In the genomic region with DNA sequence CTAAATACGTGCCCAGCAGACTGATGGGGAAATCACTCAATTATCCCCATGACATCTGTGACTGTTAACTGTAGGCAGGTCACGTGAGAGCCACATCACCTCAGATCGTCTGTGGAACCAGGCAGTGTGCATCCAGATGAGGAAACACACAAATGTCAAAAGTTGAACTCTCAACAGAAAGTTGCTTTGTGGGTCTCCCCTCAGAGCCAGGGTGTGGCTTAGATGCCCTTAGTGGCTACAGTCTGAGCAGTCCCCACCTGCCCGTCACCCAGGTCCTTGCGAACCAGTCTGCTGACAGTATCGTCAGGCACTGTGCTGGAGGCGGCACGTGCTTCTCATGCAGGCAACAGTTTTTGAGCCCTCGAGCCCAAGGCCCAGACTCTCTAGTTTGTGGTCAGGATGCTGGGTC, we compare ENCODE assay signal across 18 cellular contexts. TPM values are rescaled to one million over a fixed set of nuclear protein-coding genes. Genes with fewer than 3 reads are reported as not detected.
DNase-seq lines count a peak whose midpoint lies in the region; ATAC-seq and TF ChIP-seq lines count a peak whose summit lies in the region.
"Had no signal": no experiment of that assay in that cellular context is flagged by ENCODE, and none has a peak within 500 bp of the region (broad histone marks: within the 10 kb centered on the region; RNA-seq: fewer than 3 reads in every experiment).

No MANE protein-coding gene starts in this region.

- H3K23ac ChIP-seq in H9 (ENCODE audit: insufficient read length, low read depth, low read length), result no peak overlapping the region

- no peak overlapping the region for H3K18ac ChIP-seq in H9 (ENCODE audit: insufficient read length, low read depth, low read length)

- peak overlapping the region; percentile 94 to 98 (median 96) for H3K27ac Mint-ChIP-seq in CD4-positive, CD25-positive, alpha-beta regulatory T cell
- H3K27ac Mint-ChIP-seq in H9 (peak overlapping the region in 1 of 3 experiments; percentile 15; a peak in 1 of 7 replicates), activated B cell treated with CpG ODN at 0.5 μM for 24 hours (peak overlapping the region; percentile 90), memory B cell (peak overlapping the region; percentile 41), osteocyte (ENCODE audit: unreplicated experiment) (no peak overlapping the region)
- H3K27ac Mint-ChIP-seq: endodermal cell, nephron progenitor cell had no signal

- H3K36me3 Mint-ChIP-seq in CD4-positive, CD25-positive, alpha-beta regulatory T cell, result no peaks in the 10 kb centered on the region
- peaks cover 7 to 10% (median 8%) of the 10 kb centered on the region in 3 experiments; a peak in 6 of 7 replicates for H3K36me3 Mint-ChIP-seq in H9 (ENCODE audit: insufficient read depth in 1 of 3, low read depth in 3 of 3)
- H3K36me3 Mint-ChIP-seq in activated B cell treated with CpG ODN at 0.5 μM for 24 hours (ENCODE audit: low read depth), result no peaks in the 10 kb centered on the region
- no peaks in the 10 kb centered on the region for H3K36me3 Mint-ChIP-seq in memory B cell
- H3K36me3 Mint-ChIP-seq in osteocyte (ENCODE audit: unreplicated experiment), result peaks cover 7% of the 10 kb centered on the region

- no peak overlapping the region for H2AFZ ChIP-seq in H9 (ENCODE audit: low read length)
- H2AFZ ChIP-seq: PC-9 had no signal

- no peaks in the 10 kb centered on the region for H3K27me3 ChIP-seq in CD4-positive, CD25-positive, alpha-beta regulatory T cell (ENCODE audit: control insufficient read depth, insufficient read depth, low read length)
- no peaks in the 10 kb centered on the region for H3K27me3 ChIP-seq in H9 (ENCODE audit: insufficient read depth, low read length)
- H3K27me3 ChIP-seq: foreskin keratinocyte had no signal

- POLR2A ChIA-PET in activated B cell treated with CpG ODN at 0.5 μM for 24 hours (lab: Charles Lee), result interaction anchor here (3.6 kb wide), 1 partner anchor 13 kb away, joined by 17 read pairs; the partner anchor contains the start of gene HCFC1

- CTCF ChIA-PET in activated B cell treated with CpG ODN at 0.5 μM for 24 hours (lab: Charles Lee), result no interaction called here

- H3K27me3 Mint-ChIP-seq in CD4-positive, CD25-positive, alpha-beta regulatory T cell, result no peaks in the 10 kb centered on the region
- H3K27me3 Mint-ChIP-seq in H9 (ENCODE audit: low read depth) (peaks cover 2% of the 10 kb centered on the region), activated B cell treated with CpG ODN at 0.5 μM for 24 hours (no peaks in the 10 kb centered on the region), memory B cell (no peaks in the 10 kb centered on the region), osteocyte (ENCODE audit: unreplicated experiment) (no peaks in the 10 kb centered on the region)

- H2BK12ac ChIP-seq in H9 (ENCODE audit: insufficient read length, low read depth, low read length), result no peak overlapping the region

- H3K23me2 ChIP-seq in H9 (ENCODE audit: insufficient read length, low read depth, low read length, poor library complexity, severe bottlenecking), result no peaks in the 10 kb centered on the region

- ATAC-seq in CD4-positive, CD25-positive, alpha-beta regulatory T cell (ENCODE audit: low read depth in 2 of 2), result no peak
- peak; percentile 17 for ATAC-seq in activated B cell treated with CpG ODN at 0.5 μM for 24 hours (ENCODE audit: low read depth)
- ATAC-seq in memory B cell (ENCODE audit: low read depth), result peak; percentile 14
- ATAC-seq in GM21447 (IDR thresholded peaks at IDR 0.05; ENCODE audit: unreplicated experiment), result no peak
- no peak for ATAC-seq in left colon
- ATAC-seq: foreskin keratinocyte, lower lobe of right lung had no signal

- H2BK20ac ChIP-seq in H9 (ENCODE audit: low read depth, low read length, poor library complexity, severe bottlenecking), result no peak overlapping the region

- H3K9me3 Mint-ChIP-seq in CD4-positive, CD25-positive, alpha-beta regulatory T cell, result no peaks in the 10 kb centered on the region
- H3K9me3 Mint-ChIP-seq in H9, result peaks cover 47 to 51% of the 10 kb centered on the region in 2 experiments
- H3K9me3 Mint-ChIP-seq in activated B cell treated with CpG ODN at 0.5 μM for 24 hours, result no peaks in the 10 kb centered on the region
- H3K9me3 Mint-ChIP-seq in memory B cell, result no peaks in the 10 kb centered on the region
- no peaks in the 10 kb centered on the region for H3K9me3 Mint-ChIP-seq in osteocyte (ENCODE audit: unreplicated experiment)

- H3K4me3 ChIP-seq in CD4-positive, CD25-positive, alpha-beta regulatory T cell (ENCODE audit: low read depth, low read length), result no peak overlapping the region
- H3K4me3 ChIP-seq: lower lobe of right lung, PC-9, upper lobe of left lung had no signal

- H4K5ac ChIP-seq in H9 (ENCODE audit: insufficient read length, low read depth, low read length), result no peak overlapping the region

- no peak overlapping the region for H3K56ac ChIP-seq in H9 (ENCODE audit: insufficient read length, low read depth, low read length)

- no peaks in the 10 kb centered on the region for H3K9me3 ChIP-seq in CD4-positive, CD25-positive, alpha-beta regulatory T cell (ENCODE audit: control insufficient read depth in 2 of 2, low read length in 2 of 2)
- peaks cover 15% of the 10 kb centered on the region for H3K9me3 ChIP-seq in H9 (ENCODE audit: control insufficient read depth, low read depth, low read length)
- H3K9me3 ChIP-seq: lower lobe of right lung, upper lobe of left lung had no signal

- no peak for DNase-seq in CD4-positive, CD25-positive, alpha-beta regulatory T cell
- no peak for DNase-seq in H9
- DNase-seq in activated B cell treated with CpG ODN at 0.5 μM for 24 hours, result no peak
- DNase-seq in memory B cell (ENCODE audit: low spot score in 2 of 2), result no peak
- no peak for DNase-seq in mucosa of gallbladder (ENCODE audit: low spot score)
- DNase-seq in left colon, result no peak
- DNase-seq in osteocyte (ENCODE audit: extremely low spot score, unreplicated experiment), result no peak
- DNase-seq: activated gamma-delta T cell; endodermal cell; foreskin keratinocyte; lower lobe of right lung; NCI-H1092 treated with DMSO at 0.1 percent for 48 hours; NCI-H226; nephron progenitor cell; PC-9; stimulated activated CD4-positive, alpha-beta T cell treated with anti-CD3 and anti-CD28 coated beads, Interleukin-1b, Interleukin-23, amount 100 ng/mL, for 48 hours had no signal

- no peak overlapping the region for H4K8ac ChIP-seq in H9 (replicated peaks; ENCODE audit: insufficient read length, low read depth, low read length)

- H3K36me3 ChIP-seq in CD4-positive, CD25-positive, alpha-beta regulatory T cell (ENCODE audit: control insufficient read depth, insufficient read depth, low read length), result no peaks in the 10 kb centered on the region
- H3K36me3 ChIP-seq: lower lobe of right lung, upper lobe of left lung had no signal

- peak overlapping the region; percentile 15 to 81 (median 65) for H3K4me3 Mint-ChIP-seq in CD4-positive, CD25-positive, alpha-beta regulatory T cell
- no peak overlapping the region for H3K4me3 Mint-ChIP-seq in H9
- peak overlapping the region; percentile 19 for H3K4me3 Mint-ChIP-seq in activated B cell treated with CpG ODN at 0.5 μM for 24 hours
- peak overlapping the region; percentile 17 for H3K4me3 Mint-ChIP-seq in memory B cell
- no peak overlapping the region for H3K4me3 Mint-ChIP-seq in osteocyte (ENCODE audit: unreplicated experiment)
- H3K4me3 Mint-ChIP-seq: endodermal cell, nephron progenitor cell had no signal

- peaks cover 0 to 58% (median 12%) of the 10 kb centered on the region in 4 donors for H3K4me1 Mint-ChIP-seq in CD4-positive, CD25-positive, alpha-beta regulatory T cell
- H3K4me1 Mint-ChIP-seq in H9 (peaks cover 0 to 10% of the 10 kb centered on the region in 2 experiments; a peak in 2 of 4 replicates), activated B cell treated with CpG ODN at 0.5 μM for 24 hours (peaks cover 55% of the 10 kb centered on the region), memory B cell (peaks cover 15% of the 10 kb centered on the region), osteocyte (ENCODE audit: unreplicated experiment) (peaks cover 16% of the 10 kb centered on the region)
- H3K4me1 Mint-ChIP-seq: endodermal cell had no signal

- TF ChIP-seq CTCF in H9 (conservative IDR thresholded peaks at IDR 0.05), result no peak
- TF ChIP-seq CTCF in activated B cell treated with CpG ODN at 0.5 μM for 24 hours (IDR thresholded peaks at IDR 0.05), result no peak
- no peak for TF ChIP-seq CTCF in osteocyte (IDR thresholded peaks at IDR 0.05)

- peak overlapping the region; percentile 83 for H3K27ac ChIP-seq in CD4-positive, CD25-positive, alpha-beta regulatory T cell (ENCODE audit: insufficient read depth, low read length, poor library complexity, severe bottlenecking)
- H3K27ac ChIP-seq in H9 (ENCODE audit: insufficient read length, low read depth, low read length), result no peak overlapping the region
- H3K27ac ChIP-seq: foreskin keratinocyte, lower lobe of right lung, PC-9 had no signal

- no peaks in the 10 kb centered on the region for H4K20me1 ChIP-seq in H9 (ENCODE audit: control insufficient read depth, insufficient read depth, insufficient read length)

- H3K9ac ChIP-seq in H9 (ENCODE audit: extremely low read depth, insufficient read length, low read length), result no peak overlapping the region

- no peak overlapping the region for H2BK120ac ChIP-seq in H9 (ENCODE audit: low read depth, low read length, poor library complexity, severe bottlenecking)

- H3K79me1 ChIP-seq in H9 (ENCODE audit: insufficient read depth, low read depth, low read length, poor library complexity, severe bottlenecking), result no peaks in the 10 kb centered on the region

- no peak overlapping the region for H3K4ac ChIP-seq in H9 (ENCODE audit: low read depth, low read length)

- H3K4me2 ChIP-seq in H9 (ENCODE audit: insufficient read depth, insufficient read length, low read length), result no peak overlapping the region
- H3K4me2 ChIP-seq: PC-9 had no signal

- peaks cover 47% of the 10 kb centered on the region for H3K4me1 ChIP-seq in CD4-positive, CD25-positive, alpha-beta regulatory T cell (ENCODE audit: control insufficient read depth, insufficient read depth, low read length, poor library complexity, severe bottlenecking)
- H3K4me1 ChIP-seq in H9 (ENCODE audit: insufficient read depth, low read length), result no peaks in the 10 kb centered on the region
- H3K4me1 ChIP-seq: foreskin keratinocyte had no signal

- no CpG with 5 or more reads among the region's 9 CpGs for WGBS in H9 (ENCODE audit: extremely low coverage, insufficient read length, low lambda C conversion rate)

- H3K79me2 ChIP-seq in H9 (ENCODE audit: insufficient read depth, low read length), result no peaks in the 10 kb centered on the region

- H3K14ac ChIP-seq in H9 (ENCODE audit: insufficient read depth, low read length), result peak overlapping the region; percentile 46; the same call in 1 of the 2 replicates

- no peak overlapping the region for H4K91ac ChIP-seq in H9 (ENCODE audit: insufficient read length, low read depth, low read length)

- no peak overlapping the region for H2BK15ac ChIP-seq in H9 (ENCODE audit: low read depth, low read length)

- no peak overlapping the region for H3T11ph ChIP-seq in H9 (ENCODE audit: low read length)

- H2AK5ac ChIP-seq in H9 (ENCODE audit: insufficient read length, low read length), result no peak overlapping the region

- intact Hi-C loops in activated B cell treated with CpG ODN at 0.5 μM for 24 hours (cut with micrococcal nuclease), result no loop called here
- intact Hi-C loops in left colon (cut with DNase I, micrococcal nuclease), result no loop called here

- H2BK5ac ChIP-seq in H9 (ENCODE audit: insufficient read length, low read length), result no peak overlapping the region

RNA-seq across cellular contexts. Expression of gene TMEM187, which starts 10.8 kb away (rescaled TPM):
- total RNA-seq in CD4-positive, CD25-positive, alpha-beta regulatory T cell, result 6.0 TPM
- polyA plus RNA-seq in CD4-positive, CD25-positive, alpha-beta regulatory T cell, result 10 to 100 TPM; 16.1 to 21.0 (median 17.7) TPM
- total RNA-seq in H9 (2021), result 1.9 and 2.7 TPM in 2 replicates
- 2.0 and 2.9 TPM in 2 replicates for total RNA-seq in activated B cell treated with CpG ODN at 0.5 μM for 24 hours
- total RNA-seq in mucosa of gallbladder, result 14.4 TPM
- 1 to 10 TPM; 8.4 to 9.9 TPM for total RNA-seq in left colon
- total RNA-seq in osteocyte, result 19.2 and 19.3 TPM in 2 replicates

RNA-seq across cellular contexts. Expression of gene HCFC1, which starts 11.7 kb away (rescaled TPM):
- 71.6 TPM for total RNA-seq in CD4-positive, CD25-positive, alpha-beta regulatory T cell
- 1 to 10 TPM; 3.0 to 4.3 (median 3.6) TPM for polyA plus RNA-seq in CD4-positive, CD25-positive, alpha-beta regulatory T cell
- total RNA-seq in H9 (2021) (137 and 144 TPM in 2 replicates), activated B cell treated with CpG ODN at 0.5 μM for 24 hours (72.5 and 79.4 TPM in 2 replicates), mucosa of gallbladder (69.5 TPM), left colon (10 to 100 TPM; 31.9 to 47.9 TPM), osteocyte (73.7 and 74.8 TPM in 2 replicates)

RNA-seq across cellular contexts. Expression of gene IRAK1, which starts 36.4 kb away (rescaled TPM):
- total RNA-seq in CD4-positive, CD25-positive, alpha-beta regulatory T cell, result 64.7 TPM
- polyA plus RNA-seq in CD4-positive, CD25-positive, alpha-beta regulatory T cell, result 10 to 100 TPM; 23.7 to 29.5 (median 26.0) TPM
- 85.3 and 98.4 TPM in 2 replicates for total RNA-seq in H9 (2021)
- 134 and 146 TPM in 2 replicates for total RNA-seq in activated B cell treated with CpG ODN at 0.5 μM for 24 hours
- 108 TPM for total RNA-seq in mucosa of gallbladder
- total RNA-seq in left colon, result 100 to 1,000 TPM in 1 of 2 donors, 10 to 100 TPM in 1; 76.1 to 103 TPM
- total RNA-seq in osteocyte, result 72.4 and 74.2 TPM in 2 replicates

RNA-seq across cellular contexts. Expression of gene RENBP, which starts 38.9 kb away (rescaled TPM):
- total RNA-seq in CD4-positive, CD25-positive, alpha-beta regulatory T cell, result 15.3 TPM
- 1 to 10 TPM in 2 of 4 donors, under 1 TPM in 2; 0.62 to 1.9 (median 1.1) TPM for polyA plus RNA-seq in CD4-positive, CD25-positive, alpha-beta regulatory T cell
- total RNA-seq in H9 (2021) (7.1 and 8.4 TPM in 2 replicates), activated B cell treated with CpG ODN at 0.5 μM for 24 hours (14.5 and 20.2 TPM in 2 replicates), mucosa of gallbladder (19.5 TPM), left colon (1 to 10 TPM; 3.8 to 8.6 TPM), osteocyte (18.7 and 18.9 TPM in 2 replicates)

RNA-seq across cellular contexts. Expression of gene NAA10, which starts 48.5 kb away (rescaled TPM):
- 70.0 TPM for total RNA-seq in CD4-positive, CD25-positive, alpha-beta regulatory T cell
- 10 to 100 TPM; 72.4 to 99.8 (median 82.3) TPM for polyA plus RNA-seq in CD4-positive, CD25-positive, alpha-beta regulatory T cell
- 101 and 103 TPM in 2 replicates for total RNA-seq in H9 (2021)
- total RNA-seq in activated B cell treated with CpG ODN at 0.5 μM for 24 hours, result 94.8 and 109 TPM in 2 replicates
- total RNA-seq in mucosa of gallbladder, result 81.6 TPM
- 10 to 100 TPM; 52.7 to 68.0 TPM for total RNA-seq in left colon
- 94.1 and 96.6 TPM in 2 replicates for total RNA-seq in osteocyte

Comparison
In these comparisons a context has a peak if more than half of its experiments do, and no peak if none do; other contexts are left out.
1. ATAC-seq: peak in activated B cell treated with CpG ODN at 0.5 μM for 24 hours (single experiment) and memory B cell (single experiment); none in CD4-positive, CD25-positive, alpha-beta regulatory T cell (0 of 2), GM21447 (single experiment) and left colon (single experiment).
2. H3K4me3 Mint-ChIP-seq: peak in CD4-positive, CD25-positive, alpha-beta regulatory T cell (4 of 4), activated B cell treated with CpG ODN at 0.5 μM for 24 hours (single experiment) and memory B cell (single experiment); none in H9 (0 of 2) and osteocyte (single experiment).